8 cellular contexts compared by ENCODE assay signal in genomic region chr9:124286292-124286931, GRCh38. TPM values are rescaled to one million over a fixed set of nuclear protein-coding genes. Genes with fewer than 3 reads are reported as not detected.
DNase-seq lines count a peak whose midpoint lies in the region; ATAC-seq, FAIRE-seq and TF ChIP-seq lines count a peak whose summit lies in the region.

No MANE protein-coding gene starts in this region.

- peak overlapping the region; percentile 54 for H3K4me3 ChIP-seq in GM12865 (ENCODE audit: low read depth, low read length)
- no peak overlapping the region for H3K4me3 ChIP-seq in K562
- no peak overlapping the region for H3K4me3 ChIP-seq in tibial nerve

- no peaks in the 10 kb centered on the region for H3K36me3 ChIP-seq in K562 (ENCODE audit: control insufficient read depth, insufficient read depth, low read length)
- H3K36me3 ChIP-seq in tibial nerve = no peaks in the 10 kb centered on the region

- H3K27ac Mint-ChIP-seq in natural killer cell treated with Interleukin-12 subunit alpha and Interleukin-12 subunit beta and Interleukin-15 and Interleukin-18, amount 100 ng/mL, for 72 hours = peak overlapping the region; percentile 87 to 91

- H3K27me3 ChIP-seq in K562 (ENCODE audit: control insufficient read depth in 2 of 2, insufficient read depth in 2 of 2, low read length in 2 of 2) (no peaks in the 10 kb centered on the region), tibial nerve (no peaks in the 10 kb centered on the region)

- H3K9ac ChIP-seq in K562 (ENCODE audit: insufficient read depth in 1 of 2, low read depth in 2 of 2, low read length in 2 of 2) = peak overlapping the region in 1 of 2 experiments; percentile 48; a peak in 1 of 4 replicates

- no peak for TF ChIP-seq RAD21 in K562 (CRISPR knock-in tag; conservative IDR thresholded peaks at IDR 0.05 in 1 of 2, IDR thresholded peaks at IDR 0.05 in 1 of 2)

- POLR2A ChIA-PET in K562 (lab: Yijun Ruan, JAX) = no interaction called here

- TF ChIP-seq POLR2A in K562 (conservative IDR thresholded peaks at IDR 0.05) (no peak), tibial nerve (IDR thresholded peaks at IDR 0.05) (no peak)

- H3K79me2 ChIP-seq in K562 (ENCODE audit: control insufficient read depth, insufficient read depth, low read length) = 0 out of 3 replicates have a peak, but pooled peaks cover 3% of the 10 kb centered on the region

- TF ChIP-seq EP300 in K562 (IDR thresholded peaks at IDR 0.05; ENCODE audit: low read length) (no peak), tibial nerve (IDR thresholded peaks at IDR 0.05) (no peak)

- peaks cover 30 to 40% of the 10 kb centered on the region in 2 donors for H3K4me1 Mint-ChIP-seq in natural killer cell treated with Interleukin-12 subunit alpha and Interleukin-12 subunit beta and Interleukin-15 and Interleukin-18, amount 100 ng/mL, for 72 hours (ENCODE audit: low read depth in 2 of 2)

- peak overlapping the region; percentile 90 for H3K4me3 Mint-ChIP-seq in natural killer cell treated with Interleukin-12 subunit alpha and Interleukin-12 subunit beta and Interleukin-15 and Interleukin-18, amount 100 ng/mL, for 72 hours

- in situ Hi-C loops in K562 (cut with MboI) = no loop called here

- WGBS in K562 (ENCODE audit: insufficient coverage, low coverage, missing lambda C conversion rate) = 65% methylated on average over 14 of the region's 14 CpGs
- 27 to 28% methylated on average over 12 to 14 of the region's 14 CpGs for WGBS in tibial nerve, 2 donors

- FAIRE-seq in RCC 7860 (lab: Jason Lieb, UNC) (peak; percentile 96), K562 (lab: Jason Lieb, UNC) (no peak)

- no peaks in the 10 kb centered on the region for H3K27me3 Mint-ChIP-seq in natural killer cell treated with Interleukin-12 subunit alpha and Interleukin-12 subunit beta and Interleukin-15 and Interleukin-18, amount 100 ng/mL, for 72 hours

- no peaks in the 10 kb centered on the region for H3K36me3 Mint-ChIP-seq in natural killer cell treated with Interleukin-12 subunit alpha and Interleukin-12 subunit beta and Interleukin-15 and Interleukin-18, amount 100 ng/mL, for 72 hours

- no peak overlapping the region for H2AFZ ChIP-seq in K562 (ENCODE audit: low read depth, low read length)

- no peak for ATAC-seq in K562
- peak; percentile 75 to 86 for ATAC-seq in natural killer cell treated with Interleukin-12 subunit alpha and Interleukin-12 subunit beta and Interleukin-15 and Interleukin-18, amount 100 ng/mL, for 72 hours

- CTCF ChIA-PET in K562 (lab: Yijun Ruan, JAX; ENCODE audit: low intra/inter-chr PET ratio) = no interaction called here

- no peaks in the 10 kb centered on the region for H3K9me1 ChIP-seq in K562 (ENCODE audit: control insufficient read depth, insufficient read depth, low read length)

- H3K27ac ChIP-seq in K562 (ENCODE audit: extremely low read depth, low read depth, low read length) = no peak overlapping the region
- H3K27ac ChIP-seq in tibial nerve = peak overlapping the region; percentile 87 to 98 (median 96)

- peaks cover 26 to 47% of the 10 kb centered on the region in 2 experiments for H3K4me1 ChIP-seq in K562 (replicated peaks in 1 of 2; ENCODE audit: control insufficient read depth in 2 of 2, insufficient read depth in 2 of 2, low read length in 2 of 2)
- peaks cover 19 to 100% (median 78%) of the 10 kb centered on the region in 4 donors for H3K4me1 ChIP-seq in tibial nerve

- peaks cover 26% of the 10 kb centered on the region for H4K20me1 ChIP-seq in K562 (replicated peaks; ENCODE audit: control insufficient read depth, insufficient read depth, low read length)

- intact Hi-C loops in K562 (cut with micrococcal nuclease) = no loop called here

- no peak for TF ChIP-seq CTCF in GM12865 (IDR thresholded peaks at IDR 0.05; ENCODE audit: insufficient read depth, low read depth, low read length, missing control alignments)
- TF ChIP-seq CTCF in K562 (IDR thresholded peaks at IDR 0.05 in 2 of 3, conservative IDR thresholded peaks at IDR 0.05 in 1 of 3; ENCODE audit: insufficient read depth in 2 of 3, low read depth in 1 of 3, low read length in 3 of 3) = no peak
- no peak for TF ChIP-seq CTCF in tibial nerve (IDR thresholded peaks at IDR 0.05)

- no TSS peak for BruUV-seq in K562 (replicated peaks; lab: Mats Ljungman, UMichigan)

- H3K9me3 Mint-ChIP-seq in natural killer cell treated with Interleukin-12 subunit alpha and Interleukin-12 subunit beta and Interleukin-15 and Interleukin-18, amount 100 ng/mL, for 72 hours = no peaks in the 10 kb centered on the region

- peak; percentile 88 for DNase-seq in GM12865 (ENCODE audit: low read depth)
- peak; percentile 91 for DNase-seq in HCEC 1CT
- peak; percentile 98 for DNase-seq in RCC 7860 (ENCODE audit: low spot score)
- DNase-seq in K562 (ENCODE audit: extremely low read depth in 1 of 4, low spot score in 3 of 4) = no peak
- DNase-seq in natural killer cell treated with Interleukin-12 subunit alpha and Interleukin-12 subunit beta and Interleukin-15 and Interleukin-18, amount 100 ng/mL, for 72 hours (ENCODE audit: low spot score) = peak; percentile 67
- DNase-seq in tibial nerve (ENCODE audit: low spot score in 2 of 2) = no peak
- no peak for DNase-seq in NCI-H146 treated with DMSO at 0.1 percent for 48 hours (lab: John Stamatoyannopoulos, UW; ENCODE audit: unreplicated experiment)
- no peak for DNase-seq in COR-L47 (lab: John Stamatoyannopoulos, UW)

- H3K9me3 ChIP-seq in K562 (replicated peaks; ENCODE audit: control insufficient read depth, insufficient read depth, low read depth, low read length) (no peaks in the 10 kb centered on the region), tibial nerve (no peaks in the 10 kb centered on the region)

- H3K4me2 ChIP-seq in K562 (ENCODE audit: insufficient read depth, low read length) = no peak overlapping the region

TF ChIP-seq in K562, 482 proteins besides CTCF, POLR2A, EP300 and RAD21:
- TF ChIP-seq ASH1L (IDR thresholded peaks at IDR 0.05; ENCODE audit: borderline replicate concordance, low read depth, partially characterized antibody) = no peak
- 0 out of 2 replicates have a peak, but pooled peaks have one; percentile 14 for TF ChIP-seq ZNF316 (IDR thresholded peaks at IDR 0.05)
- TF ChIP-seq ZNF561 (CRISPR knock-in tag; conservative IDR thresholded peaks at IDR 0.05) = no peak
- TF ChIP-seq BCOR (IDR thresholded peaks at IDR 0.05) = 0 out of 2 replicates have a peak, but pooled peaks have one; percentile 33
- TF ChIP-seq HLTF (IDR thresholded peaks at IDR 0.05) = no peak
- TF ChIP-seq CBFA2T3 (IDR thresholded peaks at IDR 0.05) = no peak
- TF ChIP-seq CBX1 (IDR thresholded peaks at IDR 0.05; ENCODE audit: low read depth) = no peak
TF ChIP-seq in K562: peak in this region for 2.

RNA-seq across cellular contexts. Expression of gene NEK6, which starts 28.7 kb away (rescaled TPM):
- 11.0 and 26.4 TPM in 2 replicates for total RNA-seq in K562 (2011; cell fraction: chromatin; rRNA removed; ENCODE audit: low replicate concordance)
- total RNA-seq in K562 (2011; cell fraction: nucleolus; rRNA removed) = 6.4 and 7.7 TPM in 2 replicates
- 8.4 and 9.9 TPM in 2 replicates for total RNA-seq in K562 (2011; cell fraction: nucleoplasm; rRNA removed)
- total RNA-seq in K562 (2014; rRNA removed) (8.0 and 11.4 TPM in 2 replicates), K562 (2014; rRNA removed; fragmentation: Illumina TruSeq; extraction: Trizol) (6.1 and 6.9 TPM in 2 replicates), K562 (2015; rRNA removed; fragmentation: Illumina TruSeq; extraction: Trizol) (7.9 and 8.4 TPM in 2 replicates), K562 (2021) (19.0 and 19.7 TPM in 2 replicates), tibial nerve (10 to 100 TPM; 25.3 to 53.1 (median 43.3) TPM)
- polyA plus RNA-seq in K562 (2011; rRNA removed) (12.1 and 27.8 TPM in 2 replicates), K562 (2014; fragmentation: Illumina TruSeq; extraction: Trizol) (12.5 and 12.9 TPM in 2 replicates), K562 (2014; fragmentation: Nextera tagmentation; extraction: Ambion mirVana) (1 to 10 TPM; 3.1 to 3.5 TPM), K562 (2014; rRNA removed) (9.5 and 13.1 TPM in 2 replicates)
- polyA plus RNA-seq in K562 (2011; cell fraction: cytosol; rRNA removed) = 20.4 and 25.6 TPM in 2 replicates
- 13.6 and 24.6 TPM in 2 replicates for polyA plus RNA-seq in K562 (2011; cell fraction: nucleus; rRNA removed)
- polyA plus RNA-seq in K562 (2012) = 8.5 and 12.5 TPM in 2 replicates
- 24.9 and 49.3 TPM in 2 replicates for polyA minus RNA-seq in K562 (2011; rRNA and poly(A)+ RNA removed)
- polyA minus RNA-seq in K562 (2011; cell fraction: cytosol; rRNA and poly(A)+ RNA removed) = 10.0 and 18.9 TPM in 2 replicates
- 4.8 and 27.3 TPM in 2 replicates for polyA minus RNA-seq in K562 (2011; cell fraction: nucleus; rRNA and poly(A)+ RNA removed)
- 10 to 100 TPM; 11.4 to 38.7 TPM for total RNA-seq in natural killer cell treated with Interleukin-12 subunit alpha and Interleukin-12 subunit beta and Interleukin-15 and Interleukin-18, amount 100 ng/mL, for 72 hours

Comparison
In these comparisons a context has a peak if more than half of its experiments do, and no peak if none do; other contexts are left out.
1. DNase-seq: peak in GM12865 (single experiment), HCEC 1CT (single experiment), RCC 7860 (single experiment) and natural killer cell treated with Interleukin-12 subunit alpha and Interleukin-12 subunit beta and Interleukin-15 and Interleukin-18, amount 100 ng/mL, for 72 hours (single experiment); none in K562 (0 of 4), tibial nerve (0 of 2), NCI-H146 treated with DMSO at 0.1 percent for 48 hours (single experiment) and COR-L47 (single experiment).